Comparison of ENCODE assay signal across 8 cellular contexts in genomic region chrX:119755981-119756533, GRCh38. TPM values are rescaled to one million over a fixed set of nuclear protein-coding genes. Genes with fewer than 3 reads are reported as not detected.
DNase-seq lines count a peak whose midpoint lies in the region; ATAC-seq and TF ChIP-seq lines count a peak whose summit lies in the region.

No MANE protein-coding gene starts in this region.

- H3K36me3 ChIP-seq in KMS-11 (ENCODE audit: insufficient read depth) = no peaks in the 10 kb centered on the region
- H3K36me3 ChIP-seq in neuronal stem cell (replicated peaks in 1 of 2; ENCODE audit: control insufficient read depth in 2 of 2, insufficient read depth in 2 of 2, low read length in 2 of 2) = no peaks in the 10 kb centered on the region
- no peaks in the 10 kb centered on the region for H3K36me3 ChIP-seq in mesendoderm (ENCODE audit: control insufficient read depth, insufficient read depth, low read length)

- TF ChIP-seq CTCF in KMS-11 (conservative IDR thresholded peaks at IDR 0.05; ENCODE audit: low read depth, low read length) = no peak

- H4K8ac ChIP-seq in neuronal stem cell (ENCODE audit: low read depth, low read length) (no peak overlapping the region), mesendoderm (ENCODE audit: low read depth, low read length) (no peak overlapping the region)

- H3K18ac ChIP-seq in neuronal stem cell (ENCODE audit: low read length) (no peak overlapping the region), mesendoderm (ENCODE audit: low read length) (no peak overlapping the region)

- H3K79me1 ChIP-seq in neuronal stem cell (ENCODE audit: low read depth, low read length) (no peaks in the 10 kb centered on the region), mesendoderm (ENCODE audit: low read length) (no peaks in the 10 kb centered on the region)

- H2BK120ac ChIP-seq in neuronal stem cell (ENCODE audit: low read depth, low read length) (no peak overlapping the region), mesendoderm (ENCODE audit: low read depth, low read length) (no peak overlapping the region)

- H2BK12ac ChIP-seq in neuronal stem cell (ENCODE audit: low read length) = no peak overlapping the region

- H2AK5ac ChIP-seq in neuronal stem cell (ENCODE audit: low read depth, low read length) (no peak overlapping the region), mesendoderm (ENCODE audit: low read length) (no peak overlapping the region)

- no peak overlapping the region for H3K56ac ChIP-seq in mesendoderm (ENCODE audit: low read length)

- H3K4me1 ChIP-seq in KMS-11 (ENCODE audit: low read depth, poor library complexity, severe bottlenecking) (peaks cover 63% of the 10 kb centered on the region), neuronal stem cell (ENCODE audit: control insufficient read depth in 2 of 2, insufficient read depth in 1 of 2, low read depth in 1 of 2, low read length in 2 of 2) (peaks cover 0 to 14% of the 10 kb centered on the region in 2 donors), mesendoderm (ENCODE audit: control insufficient read depth, low read depth, low read length) (no peaks in the 10 kb centered on the region)

- H3K4ac ChIP-seq in neuronal stem cell (ENCODE audit: low read length) = no peak overlapping the region
- H3K4ac ChIP-seq in mesendoderm (ENCODE audit: low read depth, low read length) = no peak overlapping the region

- H3K27me3 ChIP-seq in KMS-11 (ENCODE audit: insufficient read depth, low read depth) (no peaks in the 10 kb centered on the region), neuronal stem cell (ENCODE audit: control insufficient read depth in 3 of 3, insufficient read depth in 3 of 3, low read depth in 1 of 3, low read length in 3 of 3) (peaks cover 4 to 36% (median 6%) of the 10 kb centered on the region in 3 experiments), mesendoderm (ENCODE audit: insufficient read depth, low read length, poor library complexity) (peaks cover 3% of the 10 kb centered on the region)

- no peaks in the 10 kb centered on the region for H3K9me3 ChIP-seq in neuronal stem cell (replicated peaks in 1 of 2; ENCODE audit: control insufficient read depth in 2 of 2, insufficient read depth in 1 of 2, low read depth in 1 of 2, low read length in 2 of 2)

- no peak overlapping the region for H3K14ac ChIP-seq in neuronal stem cell (ENCODE audit: low read length)

- H2AFZ ChIP-seq in KMS-11 (ENCODE audit: low read depth) = peak overlapping the region; percentile 67; the same call in 1 of the 2 replicates
- peak overlapping the region; percentile 76 for H2AFZ ChIP-seq in neuronal stem cell (ENCODE audit: low read length)

- H3K23ac ChIP-seq in neuronal stem cell (ENCODE audit: low read depth, low read length, poor library complexity) = no peak overlapping the region
- no peak overlapping the region for H3K23ac ChIP-seq in mesendoderm (ENCODE audit: low read length)

- H3K79me2 ChIP-seq in KMS-11 (ENCODE audit: insufficient read depth, low read depth) (peaks cover 5% of the 10 kb centered on the region; the same call in 1 of the 2 replicates), mesendoderm (ENCODE audit: control insufficient read depth, insufficient read depth, low read length) (no peaks in the 10 kb centered on the region)

- peak overlapping the region; percentile 71 for H3K4me2 ChIP-seq in KMS-11
- no peak overlapping the region for H3K4me2 ChIP-seq in neuronal stem cell (ENCODE audit: insufficient read depth, low read length, poor library complexity, severe bottlenecking)
- no peak overlapping the region for H3K4me2 ChIP-seq in mesendoderm (ENCODE audit: low read length)

- no CpG with 5 or more reads among the region's 7 CpGs for WGBS in neuronal stem cell (ENCODE audit: extremely low coverage in 2 of 2, insufficient read length in 2 of 2, insufficient replicate concordance in 1 of 2), 2 donors
- no CpG with 5 or more reads among the region's 7 CpGs for WGBS in mesendoderm (ENCODE audit: extremely low coverage, insufficient coverage, low lambda C conversion rate)

- no peak overlapping the region for H4K91ac ChIP-seq in neuronal stem cell (ENCODE audit: low read depth, low read length, poor library complexity)

- H3K4me3 ChIP-seq in KMS-11 (IDR thresholded peaks at IDR 0.05; ENCODE audit: insufficient read depth, low read depth, low read length) (no peak overlapping the region), neuronal stem cell (ENCODE audit: low read length in 2 of 2) (no peak overlapping the region), mesendoderm (ENCODE audit: low read length) (no peak overlapping the region)

- peak overlapping the region; percentile 100 for H3K27ac ChIP-seq in KMS-11
- H3K27ac ChIP-seq in neuronal stem cell (replicated peaks; ENCODE audit: low read length) = no peak overlapping the region
- no peak overlapping the region for H3K27ac ChIP-seq in mesendoderm (ENCODE audit: low read depth, low read length)

- peak overlapping the region; percentile 86 for H3K9ac ChIP-seq in KMS-11
- H3K9ac ChIP-seq in neuronal stem cell (ENCODE audit: low read depth, low read length, poor library complexity) = no peak overlapping the region
- H3K9ac ChIP-seq in mesendoderm (ENCODE audit: low read length) = no peak overlapping the region

- ATAC-seq in GM21515 (IDR thresholded peaks at IDR 0.05; ENCODE audit: unreplicated experiment) = peak; percentile 49

- DNase-seq in DMS53 treated with DMSO at 0.1 percent for 48 hours (lab: John Stamatoyannopoulos, UW; ENCODE audit: unreplicated experiment) (peak; percentile 2), activated T-cell treated with anti-CD3 and anti-CD28 coated beads for 48 hours (ENCODE audit: low read depth) (peak; percentile 36), neuronal stem cell (ENCODE audit: low spot score) (no peak), KG1 (lab: John Stamatoyannopoulos, UW) (no peak), mesenteric fat pad (ENCODE audit: low spot score) (no peak), mesendoderm (no peak)

- no peak overlapping the region for H4K5ac ChIP-seq in mesendoderm (ENCODE audit: low read length)

- no peak overlapping the region for H2BK15ac ChIP-seq in neuronal stem cell (ENCODE audit: low read length)
- no peak overlapping the region for H2BK15ac ChIP-seq in mesendoderm (replicated peaks; ENCODE audit: low read depth)

- H4K20me1 ChIP-seq in KMS-11 (ENCODE audit: insufficient read depth) = no peaks in the 10 kb centered on the region

- H2BK5ac ChIP-seq in neuronal stem cell (ENCODE audit: low read length) (no peak overlapping the region), mesendoderm (ENCODE audit: low read length) (no peak overlapping the region)

RNA-seq across cellular contexts. Expression of gene SOWAHD, which starts 2.3 kb away (rescaled TPM):
- polyA plus RNA-seq in neuronal stem cell (2013, experiment 1 of 2) = not detected
- 0.04 TPM for polyA plus RNA-seq in neuronal stem cell (2013, experiment 2 of 2)
- 0.71 TPM for total RNA-seq in mesenteric fat pad
- 0.28 TPM for polyA plus RNA-seq in mesendoderm (2013, experiment 1 of 2)
- polyA plus RNA-seq in mesendoderm (2013, experiment 2 of 2) = 0.20 TPM

RNA-seq across cellular contexts. Expression of gene RPL39, which starts 35.4 kb away (rescaled TPM):
- 7,896 TPM for polyA plus RNA-seq in neuronal stem cell (2013, experiment 1 of 2)
- polyA plus RNA-seq in neuronal stem cell (2013, experiment 2 of 2) = 7,899 TPM
- 1,220 TPM for total RNA-seq in mesenteric fat pad
- 6,113 TPM for polyA plus RNA-seq in mesendoderm (2013, experiment 1 of 2)
- 6,038 TPM for polyA plus RNA-seq in mesendoderm (2013, experiment 2 of 2)

Comparison
In these comparisons a context has a peak if more than half of its experiments do, and no peak if none do; other contexts are left out.
1. DNase-seq: peak in DMS53 treated with DMSO at 0.1 percent for 48 hours (single experiment) and activated T-cell treated with anti-CD3 and anti-CD28 coated beads for 48 hours (single experiment); none in neuronal stem cell (single experiment), KG1 (single experiment), mesenteric fat pad (single experiment) and mesendoderm (single experiment).